Comparison of ENCODE assay signal across 11 cellular contexts in genomic region chr22:50183141-50183971, GRCh38. TPM values are rescaled to one million over a fixed set of nuclear protein-coding genes. Genes with fewer than 3 reads are reported as not detected.
DNase-seq lines count a peak whose midpoint lies in the region; ATAC-seq and TF ChIP-seq lines count a peak whose summit lies in the region.
"Had no signal": no experiment of that assay in that cellular context is flagged by ENCODE, and none has a peak within 500 bp of the region (broad histone marks: within the 10 kb centered on the region; RNA-seq: fewer than 3 reads in every experiment).

No MANE protein-coding gene starts in this region.

- peaks cover 3% of the 10 kb centered on the region for H3K27me3 Mint-ChIP-seq in activated naive CD8-positive, alpha-beta T cell
- H3K27me3 Mint-ChIP-seq in memory B cell (peaks cover 14% of the 10 kb centered on the region), WTC11 (ENCODE audit: low read depth) (no peaks in the 10 kb centered on the region; the same call in 1 of the 2 replicates)
- peaks cover 49% of the 10 kb centered on the region for H3K27me3 Mint-ChIP-seq in stimulated activated memory B cell treated with anti-CD40 and anti-IgM and Interleukin-4, amounts not matched to agents 10 μg/mL and 1 μg/mL and 100 μg/mL, for 72 hours

- peaks cover 18% of the 10 kb centered on the region for H3K4me1 Mint-ChIP-seq in activated naive CD8-positive, alpha-beta T cell (ENCODE audit: low read depth)
- H3K4me1 Mint-ChIP-seq in memory B cell (peaks cover 22% of the 10 kb centered on the region), WTC11 (peaks cover 6% of the 10 kb centered on the region)
- peaks cover 50% of the 10 kb centered on the region for H3K4me1 Mint-ChIP-seq in stimulated activated memory B cell treated with anti-CD40 and anti-IgM and Interleukin-4, amounts not matched to agents 10 μg/mL and 1 μg/mL and 100 μg/mL, for 72 hours

- H3K36me3 Mint-ChIP-seq in activated naive CD8-positive, alpha-beta T cell = peaks cover 2% of the 10 kb centered on the region
- H3K36me3 Mint-ChIP-seq in memory B cell (no peaks in the 10 kb centered on the region), WTC11 (no peaks in the 10 kb centered on the region)
- H3K36me3 Mint-ChIP-seq in stimulated activated memory B cell treated with anti-CD40 and anti-IgM and Interleukin-4, amounts not matched to agents 10 μg/mL and 1 μg/mL and 100 μg/mL, for 72 hours = peaks cover 5% of the 10 kb centered on the region

- peak overlapping the region; percentile 59 for H3K4me3 Mint-ChIP-seq in activated naive CD8-positive, alpha-beta T cell
- peak overlapping the region; percentile 55 for H3K4me3 Mint-ChIP-seq in memory B cell
- peak overlapping the region; percentile 37 for H3K4me3 Mint-ChIP-seq in stimulated activated memory B cell treated with anti-CD40 and anti-IgM and Interleukin-4, amounts not matched to agents 10 μg/mL and 1 μg/mL and 100 μg/mL, for 72 hours
- H3K4me3 Mint-ChIP-seq in WTC11 = no peak overlapping the region; the same call in 1 of the 2 replicates

- peak; percentile 14 for DNase-seq in activated CD8-positive, alpha-beta memory T cell treated with anti-CD3 and anti-CD28 coated beads, Interleukin-2, amount 50 U/mL, for 4 hours
- DNase-seq in activated CD8-positive, alpha-beta memory T cell treated with anti-CD3 and anti-CD28 coated beads for 24 hours = no peak
- DNase-seq in memory B cell (ENCODE audit: low spot score in 2 of 2) = no peak
- no peak for DNase-seq in GM10266 (ENCODE audit: extremely low spot score)
- no peak for DNase-seq in WTC11 (ENCODE audit: low spot score)
- DNase-seq: activated CD4-positive, alpha-beta T cell treated with anti-CD3 and anti-CD28 coated beads for 1 hour; activated effector memory CD4-positive, alpha-beta T cell treated with Interleukin-2 at 50 U/mL for 16 hours; NCI-H1105 treated with DMSO at 0.1 percent for 48 hours had no signal

- H3K9me3 Mint-ChIP-seq in activated naive CD8-positive, alpha-beta T cell (ENCODE audit: low read depth) = no peaks in the 10 kb centered on the region
- no peaks in the 10 kb centered on the region for H3K9me3 Mint-ChIP-seq in memory B cell
- H3K9me3 Mint-ChIP-seq in stimulated activated memory B cell treated with anti-CD40 and anti-IgM and Interleukin-4, amounts not matched to agents 10 μg/mL and 1 μg/mL and 100 μg/mL, for 72 hours = no peaks in the 10 kb centered on the region
- H3K9me3 Mint-ChIP-seq in WTC11 = no peaks in the 10 kb centered on the region

- POLR2A ChIA-PET in WTC11 (lab: Charles Lee) = no interaction called here

- no peak for ATAC-seq in memory B cell (ENCODE audit: low read depth)
- ATAC-seq in stimulated activated memory B cell treated with anti-CD40 and anti-IgM and Interleukin-4, amounts not matched to agents 10 μg/mL and 1 μg/mL and 100 μg/mL, for 72 hours = no peak
- ATAC-seq in WTC11 = no peak
- no peak for ATAC-seq in HG02678 (IDR thresholded peaks at IDR 0.05; ENCODE audit: unreplicated experiment)

- CTCF ChIA-PET in WTC11 (lab: Charles Lee) = interaction anchor here (1.2 to 1.6 kb wide), 4 partner anchors 23 to 416 kb away, joined by 4 to 5 read pairs (median 5); no protein-coding TSS in a partner anchor

- H3K27ac Mint-ChIP-seq in activated naive CD8-positive, alpha-beta T cell = no peak overlapping the region
- H3K27ac Mint-ChIP-seq in memory B cell (no peak overlapping the region), WTC11 (no peak overlapping the region)
- H3K27ac Mint-ChIP-seq in stimulated activated memory B cell treated with anti-CD40 and anti-IgM and Interleukin-4, amounts not matched to agents 10 μg/mL and 1 μg/mL and 100 μg/mL, for 72 hours = no peak overlapping the region

- no peak for TF ChIP-seq CTCF in GM10266 (IDR thresholded peaks at IDR 0.05; ENCODE audit: control insufficient read depth, insufficient read depth, low read depth, missing control alignments)
- no peak for TF ChIP-seq CTCF in WTC11 (IDR thresholded peaks at IDR 0.05)

TF ChIP-seq in WTC11, 78 proteins besides CTCF, POLR2A, EP300 and RAD21:
- TF ChIP-seq FOXJ3 (CRISPR knock-in tag; IDR thresholded peaks at IDR 0.05; ENCODE audit: borderline replicate concordance) = no peak
- no peak for TF ChIP-seq ZNF396 (CRISPR knock-in tag; IDR thresholded peaks at IDR 0.05; ENCODE audit: borderline replicate concordance)
- no peak for TF ChIP-seq ZNF423 (CRISPR knock-in tag; IDR thresholded peaks at IDR 0.05)
- TF ChIP-seq ZNF263 (CRISPR knock-in tag; IDR thresholded peaks at IDR 0.05; ENCODE audit: low read depth) = no peak
- no peak for TF ChIP-seq CBFB (CRISPR knock-in tag; IDR thresholded peaks at IDR 0.05; ENCODE audit: low read depth)
- no peak for TF ChIP-seq ZNF416 (CRISPR knock-in tag; IDR thresholded peaks at IDR 0.05)
- no peak for TF ChIP-seq ZNF219 (CRISPR knock-in tag; IDR thresholded peaks at IDR 0.05; ENCODE audit: borderline replicate concordance)
- TF ChIP-seq GTF2I (CRISPR knock-in tag; conservative IDR thresholded peaks at IDR 0.05) = no peak
- TF ChIP-seq JAZF1 (CRISPR knock-in tag; IDR thresholded peaks at IDR 0.05) = no peak
- TF ChIP-seq ERG (CRISPR knock-in tag; IDR thresholded peaks at IDR 0.05) = no peak
- no peak for TF ChIP-seq ATF1 (CRISPR knock-in tag; IDR thresholded peaks at IDR 0.05)
- no peak for TF ChIP-seq ZNF671 (CRISPR knock-in tag; IDR thresholded peaks at IDR 0.05)
- TF ChIP-seq PRDM15 (CRISPR knock-in tag; IDR thresholded peaks at IDR 0.05) = no peak
- TF ChIP-seq CREB1 (CRISPR knock-in tag; IDR thresholded peaks at IDR 0.05) = no peak
- no peak for TF ChIP-seq MAX (CRISPR knock-in tag; IDR thresholded peaks at IDR 0.05)
- TF ChIP-seq FOXP4 (CRISPR knock-in tag; IDR thresholded peaks at IDR 0.05) = no peak

RNA-seq across cellular contexts. Expression of gene TRABD, which starts 2.4 kb away (rescaled TPM):
- 79.9 to 90.4 TPM (median 81.3 TPM) in 3 replicates for total RNA-seq in WTC11 (2021)

RNA-seq across cellular contexts. Expression of gene PANX2, which starts 12.8 kb away (rescaled TPM):
- total RNA-seq in WTC11 (2021) = 10.2 to 10.7 TPM (median 10.3 TPM) in 3 replicates

RNA-seq across cellular contexts. Expression of gene SELENOO, which starts 17.5 kb away (rescaled TPM):
- 27.0 to 29.8 TPM (median 28.8 TPM) in 3 replicates for total RNA-seq in WTC11 (2021)
